Comparison of ENCODE assay signal across 30 cellular contexts in the genomic region with DNA sequence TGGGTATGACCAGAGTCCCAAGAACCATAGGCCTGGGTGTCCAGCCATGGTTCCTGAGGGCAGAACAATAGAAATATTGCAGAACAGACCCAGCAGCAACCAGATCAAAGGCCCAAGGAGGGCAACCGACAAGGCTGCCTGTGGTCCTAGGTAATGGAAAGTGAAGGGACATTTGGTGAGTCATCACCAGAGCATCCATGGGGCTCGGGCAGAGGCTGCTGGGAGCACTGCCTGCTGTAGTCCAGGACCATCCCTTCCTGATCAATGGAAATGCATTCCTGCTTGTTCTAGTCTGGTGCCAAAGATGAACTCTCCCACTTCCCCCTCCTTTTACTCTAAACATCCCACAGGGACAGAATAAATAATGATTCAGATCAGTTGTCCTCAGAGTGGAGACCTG.
"Had no signal": no experiment of that assay in that cellular context is flagged by ENCODE, and none has a peak within 500 bp of the region (broad histone marks: within the 10 kb centered on the region; RNA-seq: fewer than 3 reads in every experiment).

No MANE protein-coding gene starts in this region.

- H3K27ac ChIP-seq: body of pancreas, esophagus muscularis mucosa, foreskin keratinocyte, heart right ventricle, pancreas, psoas muscle, right atrium auricular region, stomach, tibial artery, upper lobe of right lung had no signal

- H3K4me3 Mint-ChIP-seq: activated B cell treated with CpG ODN at 0.5 μM for 24 hours; activated CD4-positive, alpha-beta T cell treated with anti-CD3 and anti-CD28 coated beads for 36 hours; activated naive CD8-positive, alpha-beta T cell; mesothelial cell of epicardium; naive thymus-derived CD4-positive, alpha-beta T cell; stimulated activated naive B cell treated with anti-CD40 and anti-IgM and Interleukin-4, amounts not matched to agents 10 μg/mL and 1 μg/mL and 100 μg/mL, for 72 hours had no signal

- H3K36me3 Mint-ChIP-seq: activated naive CD8-positive, alpha-beta T cell; mesothelial cell of epicardium; naive thymus-derived CD4-positive, alpha-beta T cell; stimulated activated naive B cell treated with anti-CD40 and anti-IgM and Interleukin-4, amounts not matched to agents 10 μg/mL and 1 μg/mL and 100 μg/mL, for 72 hours had no signal

- FAIRE-seq: colon, islet of Langerhans, pancreas had no signal

- H3K27ac Mint-ChIP-seq: activated B cell treated with CpG ODN at 0.5 μM for 24 hours; activated CD4-positive, alpha-beta T cell treated with anti-CD3 and anti-CD28 coated beads for 36 hours; activated naive CD8-positive, alpha-beta T cell; mesothelial cell of epicardium; naive thymus-derived CD4-positive, alpha-beta T cell; stimulated activated naive B cell treated with anti-CD40 and anti-IgM and Interleukin-4, amounts not matched to agents 10 μg/mL and 1 μg/mL and 100 μg/mL, for 72 hours had no signal

- H3K4me3 ChIP-seq: body of pancreas, esophagus muscularis mucosa, heart right ventricle, pancreas, psoas muscle, right atrium auricular region, smooth muscle cell, stomach, tibial artery, upper lobe of right lung had no signal

- DNase-seq: activated B cell treated with CpG ODN at 0.5 μM for 24 hours; activated CD4-positive, alpha-beta T cell treated with anti-CD3 and anti-CD28 coated beads for 36 hours; activated CD4-positive, alpha-beta T cell treated with anti-CD3 and anti-CD28 coated beads, Interleukin-2, amount 50 U/mL, for 4 hours; activated effector memory CD4-positive, alpha-beta T cell treated with Interleukin-2 at 50 U/mL for 16 hours; activated naive CD4-positive, alpha-beta T cell treated with Interleukin-2 at 50 U/mL for 16 hours; anterior cingulate cortex; body of pancreas; dermis blood vessel endothelial cell; effector CD4-positive, alpha-beta T cell; foreskin keratinocyte; heart right ventricle; left cardiac atrium; left ventricle myocardium superior; naive thymus-derived CD4-positive, alpha-beta T cell; nucleus accumbens; pancreas; psoas muscle; stimulated activated CD4-positive, alpha-beta T cell treated with anti-CD3 and anti-CD28 coated beads, Interleukin-1b, Interleukin-23, amount 100 ng/mL, for 48 hours; stimulated activated naive B cell treated with anti-CD40 and anti-IgM and Interleukin-4, amounts not matched to agents 10 μg/mL and 1 μg/mL and 100 μg/mL, for 72 hours; stomach; T-helper 2 cell; tibial artery; upper lobe of right lung had no signal

- H3K4me1 ChIP-seq: body of pancreas, esophagus muscularis mucosa, foreskin keratinocyte, heart right ventricle, pancreas, psoas muscle, right atrium auricular region, stomach, tibial artery, upper lobe of right lung had no signal

- H3K9me3 Mint-ChIP-seq: activated B cell treated with CpG ODN at 0.5 μM for 24 hours; mesothelial cell of epicardium; stimulated activated naive B cell treated with anti-CD40 and anti-IgM and Interleukin-4, amounts not matched to agents 10 μg/mL and 1 μg/mL and 100 μg/mL, for 72 hours had no signal

- H3K27me3 ChIP-seq: body of pancreas, pancreas, right atrium auricular region had no signal

- H3K4me1 Mint-ChIP-seq: activated B cell treated with CpG ODN at 0.5 μM for 24 hours, mesothelial cell of epicardium had no signal

- H3K36me3 ChIP-seq: esophagus muscularis mucosa, heart right ventricle, pancreas, right atrium auricular region, stomach, tibial artery, upper lobe of right lung had no signal

- H3K9me3 ChIP-seq: body of pancreas, esophagus muscularis mucosa, pancreas, psoas muscle, right atrium auricular region, stomach, tibial artery, upper lobe of right lung had no signal
